ENCODE assay signal across 13 cellular contexts in the genomic region with DNA sequence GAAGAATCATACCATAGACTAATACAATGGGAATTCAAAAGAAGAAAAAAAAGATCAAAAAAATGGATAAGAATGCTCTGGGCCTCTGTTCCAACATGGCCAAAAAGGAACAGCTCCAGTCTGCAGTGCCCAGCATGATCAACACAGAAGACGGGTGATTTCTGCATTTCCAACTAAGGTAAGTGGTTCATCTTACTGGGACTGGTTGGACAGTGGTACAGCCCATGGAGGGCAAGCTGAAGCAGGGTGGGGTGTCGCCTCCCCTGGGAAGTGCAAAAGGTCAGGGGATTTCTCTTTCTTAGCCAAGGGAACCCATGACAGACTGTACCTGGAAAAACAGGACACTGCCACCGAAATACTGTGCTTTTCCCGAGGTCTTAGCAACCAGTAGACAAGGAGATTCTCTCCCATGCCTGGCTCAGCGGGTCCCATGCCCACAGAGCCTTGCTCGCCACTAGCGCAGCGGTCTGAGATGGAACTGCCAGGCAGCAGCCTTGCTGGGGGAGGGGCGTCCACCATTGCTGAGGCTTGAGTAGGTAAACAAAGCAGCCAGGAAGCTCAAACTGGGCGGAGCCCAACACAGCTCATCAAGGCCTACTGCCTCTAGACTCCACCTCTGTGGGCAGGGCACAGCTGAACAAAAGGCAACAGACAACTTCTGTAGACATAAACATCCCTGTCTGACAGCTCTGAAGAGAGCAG.
DNase-seq lines count a peak whose midpoint lies in the region; ATAC-seq and TF ChIP-seq lines count a peak whose summit lies in the region.
"Had no signal": no experiment of that assay in that cellular context is flagged by ENCODE, and none has a peak within 500 bp of the region (broad histone marks: within the 10 kb centered on the region; RNA-seq: fewer than 3 reads in every experiment).

No MANE protein-coding gene starts in this region.

- TF ChIP-seq CTCF in nephron progenitor cell (IDR thresholded peaks at IDR 0.05), result peak; percentile 42

- peaks cover 6% of the 10 kb centered on the region for H3K36me3 Mint-ChIP-seq in nephron progenitor cell (ENCODE audit: low read depth)

- H3K9me3 Mint-ChIP-seq in nephron progenitor cell, result peaks cover 27% of the 10 kb centered on the region

- peaks cover 42% of the 10 kb centered on the region for H3K4me1 Mint-ChIP-seq in nephron progenitor cell
- H3K4me1 Mint-ChIP-seq: activated B cell treated with CpG ODN at 0.5 μM for 24 hours had no signal

- ATAC-seq in HG03039 (IDR thresholded peaks at IDR 0.05; ENCODE audit: unreplicated experiment), result no peak
- ATAC-seq: GM12878; naive thymus-derived CD4-positive, alpha-beta T cell had no signal

- peak overlapping the region; percentile 38 for H3K4me3 Mint-ChIP-seq in nephron progenitor cell
- H3K4me3 Mint-ChIP-seq: activated B cell treated with CpG ODN at 0.5 μM for 24 hours; naive thymus-derived CD4-positive, alpha-beta T cell had no signal

- no peak overlapping the region for H3K27ac Mint-ChIP-seq in nephron progenitor cell
- H3K27ac Mint-ChIP-seq: activated B cell treated with CpG ODN at 0.5 μM for 24 hours; naive thymus-derived CD4-positive, alpha-beta T cell had no signal

- peak; percentile 44 for DNase-seq in DMS53 treated with DMSO at 0.1 percent for 48 hours (lab: John Stamatoyannopoulos, UW; ENCODE audit: unreplicated experiment)
- peak; percentile 88 for DNase-seq in NCI-H510A (lab: John Stamatoyannopoulos, UW)
- DNase-seq in ecto neural progenitor cell (ENCODE audit: low spot score), result peak; percentile 90
- DNase-seq in nephron progenitor cell, result peak; percentile 87
- no peak for DNase-seq in 8988T
- no peak for DNase-seq in LoVo (ENCODE audit: low spot score)
- DNase-seq in activated CD8-positive, alpha-beta memory T cell treated with anti-CD3 and anti-CD28 coated beads for 24 hours, result no peak
- DNase-seq: activated B cell treated with CpG ODN at 0.5 μM for 24 hours; activated effector memory CD4-positive, alpha-beta T cell treated with Interleukin-2 at 50 U/mL for 16 hours; naive thymus-derived CD4-positive, alpha-beta T cell; substantia nigra had no signal

- H3K27me3 Mint-ChIP-seq in nephron progenitor cell (ENCODE audit: low read depth, poor library complexity), result peaks cover 5% of the 10 kb centered on the region

Comparison
In these comparisons a context has a peak if more than half of its experiments do, and no peak if none do; other contexts are left out.
1. DNase-seq: peak in DMS53 treated with DMSO at 0.1 percent for 48 hours (single experiment), NCI-H510A (single experiment), ecto neural progenitor cell (single experiment) and nephron progenitor cell (single experiment); none in 8988T (single experiment), LoVo (single experiment) and activated CD8-positive, alpha-beta memory T cell treated with anti-CD3 and anti-CD28 coated beads for 24 hours (single experiment).